In the genomic region with DNA sequence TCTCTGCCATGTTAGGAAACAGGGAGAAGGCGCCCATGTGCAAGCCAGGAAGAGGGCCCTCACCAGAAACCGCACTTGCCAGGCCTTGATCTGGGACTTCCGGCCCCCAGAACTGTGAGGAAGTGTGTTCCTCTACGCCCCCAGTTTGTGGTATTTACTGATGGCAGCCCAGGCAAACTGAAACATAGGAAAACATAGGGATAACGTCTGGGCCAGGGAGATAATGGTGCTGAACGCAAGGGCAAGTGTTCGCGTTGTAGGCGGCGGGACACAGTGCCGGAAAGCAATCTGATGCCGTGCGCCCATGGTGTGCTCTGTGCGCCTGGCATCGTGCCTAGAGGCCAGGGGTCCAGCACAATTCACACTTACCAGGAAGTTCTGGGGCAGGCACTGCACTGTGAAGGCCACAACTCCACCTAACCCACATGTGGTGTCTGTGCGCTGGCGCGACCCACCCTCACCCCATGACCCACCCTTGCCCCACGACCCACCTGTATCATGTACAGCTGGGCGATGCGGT, we compare ENCODE assay signal across 15 cellular contexts. TPM values are rescaled to one million over a fixed set of nuclear protein-coding genes. Genes with fewer than 3 reads are reported as not detected.
A peak's percentile ranks its signal among the peaks of the same experiment; 100 is the strongest.
DNase-seq lines count a peak whose midpoint lies in the region; ATAC-seq, FAIRE-seq and TF ChIP-seq lines count a peak whose summit lies in the region.
"Had no signal": no experiment of that assay in that cellular context is flagged by ENCODE, and none has a peak within 500 bp of the region (broad histone marks: within the 10 kb centered on the region; RNA-seq: fewer than 3 reads in every experiment).

No MANE protein-coding gene starts in this region.

- no peak overlapping the region for H2AFZ ChIP-seq in HepG2 (ENCODE audit: low read length)

- H3K9me3 ChIP-seq in right lobe of liver (no peaks in the 10 kb centered on the region), HepG2 (ENCODE audit: low read length) (no peaks in the 10 kb centered on the region)

- H4K20me1 ChIP-seq in HepG2 (ENCODE audit: insufficient read depth, low read length) = no peaks in the 10 kb centered on the region

- TF ChIP-seq CTCF in right lobe of liver (IDR thresholded peaks at IDR 0.05) = no peak
- TF ChIP-seq CTCF in HepG2 (CRISPR knock-in tag; IDR thresholded peaks at IDR 0.05) = no peak
- TF ChIP-seq CTCF in lower leg skin (IDR thresholded peaks at IDR 0.05) = no peak

- POLR2A ChIA-PET in HepG2 (lab: Yijun Ruan, JAX) = no interaction called here

- TF ChIP-seq POLR2A in right lobe of liver (IDR thresholded peaks at IDR 0.05) (no peak), HepG2 (IDR thresholded peaks at IDR 0.05; ENCODE audit: insufficient read depth in 1 of 2, low read depth in 2 of 2, low read length in 2 of 2) (no peak), lower leg skin (IDR thresholded peaks at IDR 0.05) (no peak)

- H3K27ac ChIP-seq in right lobe of liver (no peak overlapping the region), HepG2 (ENCODE audit: extremely low read length, insufficient read depth, low read length) (no peak overlapping the region)
- H3K27ac ChIP-seq: cardiac muscle cell had no signal

- in situ Hi-C loops in HepG2 (cut with HindIII; ENCODE audit: extremely low pct_ligation_motif_present, low pct_unique_long_range_greater_than_20kb) = no loop called here

- ATAC-seq in right lobe of liver = peak in 3 of 4 donors; percentile 6 to 22 (median 10)
- no peak for ATAC-seq in HepG2
- ATAC-seq in GM21737 (IDR thresholded peaks at IDR 0.05; ENCODE audit: unreplicated experiment) = no peak
- no peak for ATAC-seq in HG02610 (IDR thresholded peaks at IDR 0.05; ENCODE audit: unreplicated experiment)

- H3K27me3 ChIP-seq in right lobe of liver = no peaks in the 10 kb centered on the region
- no peaks in the 10 kb centered on the region; a peak in 1 of 5 replicates for H3K27me3 ChIP-seq in HepG2 (ENCODE audit: control insufficient read depth in 1 of 2, insufficient read depth in 2 of 2, low read length in 2 of 2)

- FAIRE-seq in HepG2 (lab: Jason Lieb, UNC) = no peak
- FAIRE-seq: GM18507, TTC549 had no signal

- H3K36me3 ChIP-seq in right lobe of liver (peaks cover 0 to 6% (median 1%) of the 10 kb centered on the region in 4 donors), HepG2 (replicated peaks in 1 of 2; ENCODE audit: control insufficient read depth in 1 of 2, insufficient read depth in 2 of 2, low read length in 2 of 2) (peaks cover 8 to 33% of the 10 kb centered on the region in 2 experiments)
- H3K36me3 ChIP-seq: cardiac muscle cell had no signal

- no peak overlapping the region for H3K4me3 ChIP-seq in right lobe of liver
- H3K4me3 ChIP-seq in HepG2 (replicated peaks in 1 of 3; ENCODE audit: insufficient read depth in 1 of 3, low read depth in 2 of 3, low read length in 3 of 3) = no peak overlapping the region
- H3K4me3 ChIP-seq in lower leg skin (ENCODE audit: low read depth, poor library complexity, severe bottlenecking) = no peak overlapping the region
- H3K4me3 ChIP-seq: cardiac muscle cell had no signal

- no peak for TF ChIP-seq RAD21 in HepG2 (CRISPR knock-in tag; IDR thresholded peaks at IDR 0.05)

- CTCF ChIA-PET in HepG2 (lab: Yijun Ruan, JAX; ENCODE audit: low intra/inter-chr PET ratio, low total read pairs) = no interaction called here

- H3K79me2 ChIP-seq in HepG2 (ENCODE audit: insufficient read depth, low read length) = no peaks in the 10 kb centered on the region

- no peak overlapping the region for H3K9ac ChIP-seq in HepG2 (ENCODE audit: insufficient read depth, low read depth, low read length)

- H3K4me1 ChIP-seq in right lobe of liver (no peaks in the 10 kb centered on the region), HepG2 (ENCODE audit: insufficient read depth, low read length) (no peaks in the 10 kb centered on the region)

- 53% methylated on average over 7 of the region's 21 CpGs for WGBS in right lobe of liver (ENCODE audit: insufficient coverage, low coverage, low lambda C conversion rate, missing lambda C conversion rate)
- 96% methylated on average over 17 of the region's 21 CpGs for WGBS in HepG2 (ENCODE audit: low lambda C conversion rate)
- 81 to 90% methylated on average over 19 to 21 of the region's 21 CpGs for WGBS in lower leg skin, 2 donors

- BruUV-seq in HepG2 (replicated peaks; lab: Mats Ljungman, UMichigan) = no TSS peak

- TF ChIP-seq EP300 in HepG2 (IDR thresholded peaks at IDR 0.05; ENCODE audit: low read depth in 2 of 2, low read length in 2 of 2) (no peak), HepG2 (CRISPR knock-in tag; IDR thresholded peaks at IDR 0.05; ENCODE audit: borderline replicate concordance) (no peak)

- no peak overlapping the region for H3K4me2 ChIP-seq in HepG2 (ENCODE audit: low read depth, low read length)

- DNase-seq in right lobe of liver (peak in 1 of 3 donors; percentile 33), HepG2 (ENCODE audit: low spot score) (no peak), UCSD-AML1 (lab: John Stamatoyannopoulos, UW; ENCODE audit: unreplicated experiment) (peak; percentile 96), islet precursor cell (peak; percentile 37), glomerular visceral epithelial cell (ENCODE audit: extremely low spot score) (no peak), lower leg skin (ENCODE audit: low spot score in 2 of 2) (no peak)
- DNase-seq: H9, NCI-H1092 treated with DMSO at 0.1 percent for 48 hours, NCI-H510A, RPMI8226 had no signal

- intact Hi-C loops in right lobe of liver (cut with DNase I) = no loop called here
- intact Hi-C loops in HepG2 (cut with micrococcal nuclease; ENCODE audit: unreplicated experiment) = no loop called here
- intact Hi-C loops in lower leg skin (cut with DNase I; ENCODE audit: low total_unique reads) = no loop called here

TF ChIP-seq in HepG2, 621 proteins besides CTCF, POLR2A, EP300 and RAD21 (continues in another document):
- no peak for TF ChIP-seq ZMYM4 (CRISPR knock-in tag; IDR thresholded peaks at IDR 0.05)
- TF ChIP-seq ZNF563 (CRISPR knock-in tag; IDR thresholded peaks at IDR 0.05) = no peak
- TF ChIP-seq ISL2 (CRISPR knock-in tag; IDR thresholded peaks at IDR 0.05) = no peak
- TF ChIP-seq SOX6 (IDR thresholded peaks at IDR 0.05) = no peak
- no peak for TF ChIP-seq SOX6 (CRISPR knock-in tag; IDR thresholded peaks at IDR 0.05)
- TF ChIP-seq PHF5A (CRISPR knock-in tag; IDR thresholded peaks at IDR 0.05; ENCODE audit: low read depth, unreplicated experiment) = no peak
- no peak for TF ChIP-seq SPEN (CRISPR knock-in tag; IDR thresholded peaks at IDR 0.05; ENCODE audit: low read depth)

RNA-seq across cellular contexts. Expression of a gene that starts 53.6 kb away (rescaled TPM):
- total RNA-seq in right lobe of liver (100 to 1,000 TPM in 5 of 6 experiments, 10 to 100 TPM in 1; 84.7 to 146 (median 110) TPM), HepG2 (2016; rRNA removed; fragmentation: Illumina TruSeq; extraction: Trizol) (178 and 220 TPM in 2 replicates), lower leg skin (100 to 1,000 TPM; 129 to 188 (median 167) TPM)
- total RNA-seq in HepG2 (2016; cell fraction: cytosol; rRNA removed; fragmentation: Illumina TruSeq; extraction: Trizol; ENCODE audit: low read depth) = 710 and 791 TPM in 2 replicates
- 169 and 227 TPM in 2 replicates for total RNA-seq in HepG2 (2016; cell fraction: insoluble cytoplasmic fraction; rRNA removed; fragmentation: Illumina TruSeq; extraction: Trizol)
- 491 and 557 TPM in 2 replicates for total RNA-seq in HepG2 (2016; cell fraction: membrane; rRNA removed; fragmentation: Illumina TruSeq; extraction: Trizol)
- 80.1 and 103 TPM in 2 replicates for total RNA-seq in HepG2 (2016; cell fraction: nucleus; rRNA removed; fragmentation: Illumina TruSeq; extraction: Trizol)
- polyA plus RNA-seq in HepG2 (2011; rRNA removed) = 155 and 179 TPM in 2 replicates
- 176 and 208 TPM in 2 replicates for polyA plus RNA-seq in HepG2 (2011; cell fraction: cytosol; rRNA removed)
- 332 and 368 TPM in 2 replicates for polyA plus RNA-seq in HepG2 (2011; cell fraction: nucleus; rRNA removed)
- polyA plus RNA-seq in HepG2 (2012) = 109 and 121 TPM in 2 replicates
- 761 and 860 TPM in 2 replicates for polyA plus RNA-seq in HepG2 (2016; cell fraction: cytosol; fragmentation: Illumina TruSeq; extraction: Trizol; ENCODE audit: low read depth)
- 159 and 186 TPM in 2 replicates for polyA plus RNA-seq in HepG2 (2016; cell fraction: insoluble cytoplasmic fraction; fragmentation: Illumina TruSeq; extraction: Trizol; ENCODE audit: low read depth)
- polyA plus RNA-seq in HepG2 (2016; cell fraction: membrane; fragmentation: Illumina TruSeq; extraction: Trizol; ENCODE audit: low read depth) = 440 and 496 TPM in 2 replicates
- polyA plus RNA-seq in HepG2 (2016; cell fraction: nucleus; fragmentation: Illumina TruSeq; extraction: Trizol; ENCODE audit: insufficient read depth, low read depth) = 178 and 189 TPM in 2 replicates
- 30.5 and 34.7 TPM in 2 replicates for polyA minus RNA-seq in HepG2 (2011; rRNA and poly(A)+ RNA removed; ENCODE audit: low replicate concordance)
- 30.8 and 31.7 TPM in 2 replicates for polyA minus RNA-seq in HepG2 (2011; cell fraction: cytosol; rRNA and poly(A)+ RNA removed)
- 19.3 and 22.6 TPM in 2 replicates for polyA minus RNA-seq in HepG2 (2011; cell fraction: nucleus; rRNA and poly(A)+ RNA removed)

RNA-seq across cellular contexts. Expression of a gene that starts 59.0 kb away (rescaled TPM):
- total RNA-seq in right lobe of liver (10 to 100 TPM in 5 of 6 experiments, 1 to 10 TPM in 1; 9.9 to 18.8 (median 14.1) TPM), HepG2 (2016; rRNA removed; fragmentation: Illumina TruSeq; extraction: Trizol) (10.6 and 14.6 TPM in 2 replicates), lower leg skin (10 to 100 TPM in 3 of 4 donors, 1 to 10 TPM in 1; 6.6 to 14.1 (median 13.0) TPM)
- total RNA-seq in HepG2 (2016; cell fraction: cytosol; rRNA removed; fragmentation: Illumina TruSeq; extraction: Trizol; ENCODE audit: low read depth) = 4.5 and 4.8 TPM in 2 replicates
- total RNA-seq in HepG2 (2016; cell fraction: insoluble cytoplasmic fraction; rRNA removed; fragmentation: Illumina TruSeq; extraction: Trizol) = 12.7 and 14.8 TPM in 2 replicates
- total RNA-seq in HepG2 (2016; cell fraction: membrane; rRNA removed; fragmentation: Illumina TruSeq; extraction: Trizol) = 8.7 and 8.8 TPM in 2 replicates
- 11.1 and 14.0 TPM in 2 replicates for total RNA-seq in HepG2 (2016; cell fraction: nucleus; rRNA removed; fragmentation: Illumina TruSeq; extraction: Trizol)
- polyA plus RNA-seq in HepG2 (2011; rRNA removed) = 13.2 and 15.5 TPM in 2 replicates
- 10.6 and 23.9 TPM in 2 replicates for polyA plus RNA-seq in HepG2 (2011; cell fraction: cytosol; rRNA removed)
- 115 and 150 TPM in 2 replicates for polyA plus RNA-seq in HepG2 (2011; cell fraction: nucleus; rRNA removed)
- 6.2 and 7.8 TPM in 2 replicates for polyA plus RNA-seq in HepG2 (2012)
- 7.1 and 7.6 TPM in 2 replicates for polyA plus RNA-seq in HepG2 (2016; cell fraction: cytosol; fragmentation: Illumina TruSeq; extraction: Trizol; ENCODE audit: low read depth)
- 14.3 and 16.0 TPM in 2 replicates for polyA plus RNA-seq in HepG2 (2016; cell fraction: insoluble cytoplasmic fraction; fragmentation: Illumina TruSeq; extraction: Trizol; ENCODE audit: low read depth)
- 10.5 and 12.0 TPM in 2 replicates for polyA plus RNA-seq in HepG2 (2016; cell fraction: membrane; fragmentation: Illumina TruSeq; extraction: Trizol; ENCODE audit: low read depth)
- 40.3 and 43.3 TPM in 2 replicates for polyA plus RNA-seq in HepG2 (2016; cell fraction: nucleus; fragmentation: Illumina TruSeq; extraction: Trizol; ENCODE audit: insufficient read depth, low read depth)
- 20.5 and 24.4 TPM in 2 replicates for polyA minus RNA-seq in HepG2 (2011; rRNA and poly(A)+ RNA removed; ENCODE audit: low replicate concordance)
- polyA minus RNA-seq in HepG2 (2011; cell fraction: cytosol; rRNA and poly(A)+ RNA removed) = 6.2 and 10.0 TPM in 2 replicates
- polyA minus RNA-seq in HepG2 (2011; cell fraction: nucleus; rRNA and poly(A)+ RNA removed) = 14.0 and 15.5 TPM in 2 replicates

Comparison
In these comparisons a context has a peak if more than half of its experiments do, and no peak if none do; other contexts are left out.
1. ATAC-seq: peak in right lobe of liver (3 of 4); none in HepG2 (single experiment), GM21737 (single experiment) and HG02610 (single experiment).
2. DNase-seq: peak in UCSD-AML1 (single experiment) and islet precursor cell (single experiment); none in HepG2 (single experiment), glomerular visceral epithelial cell (single experiment) and lower leg skin (0 of 2).